1 cellular context compared by ENCODE assay signal in the genomic region with DNA sequence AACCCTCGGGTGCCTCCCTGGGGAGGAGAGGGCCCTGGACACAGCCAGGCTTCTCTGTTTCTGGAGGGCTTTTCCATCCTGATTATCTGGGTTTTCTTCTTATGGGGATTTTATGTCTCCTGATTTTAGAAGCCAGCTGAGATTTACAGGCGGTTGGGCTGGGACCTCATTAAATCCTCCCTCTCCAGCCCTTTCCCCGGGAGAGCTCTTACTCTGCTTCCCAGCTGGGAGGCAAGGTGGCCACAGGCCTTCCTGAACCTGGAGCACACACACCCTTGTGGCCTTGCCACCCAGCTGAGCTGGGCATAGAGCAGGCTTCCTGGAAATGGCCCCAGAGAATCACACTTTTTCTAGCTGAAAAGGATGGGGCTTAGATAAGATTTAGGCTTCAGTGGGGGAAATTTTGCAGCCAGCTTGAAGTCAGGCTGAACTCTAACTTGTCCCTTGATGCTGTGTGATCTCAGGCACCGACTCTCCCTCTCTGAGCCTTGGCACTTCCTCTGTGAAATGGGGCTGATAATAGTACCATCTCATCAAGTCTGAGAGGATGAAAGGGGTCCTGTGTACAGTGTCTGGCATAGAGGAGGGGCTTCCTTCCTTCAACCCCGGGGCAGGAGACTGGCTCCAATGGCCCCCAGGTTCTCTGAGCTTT.
TF ChIP-seq lines count a peak whose summit lies in the region.

No MANE protein-coding gene starts in this region.

TF ChIP-seq in WTC11, 78 proteins besides CTCF, POLR2A, EP300 and RAD21 (continued from another document):
- TF ChIP-seq, protein P1, sequence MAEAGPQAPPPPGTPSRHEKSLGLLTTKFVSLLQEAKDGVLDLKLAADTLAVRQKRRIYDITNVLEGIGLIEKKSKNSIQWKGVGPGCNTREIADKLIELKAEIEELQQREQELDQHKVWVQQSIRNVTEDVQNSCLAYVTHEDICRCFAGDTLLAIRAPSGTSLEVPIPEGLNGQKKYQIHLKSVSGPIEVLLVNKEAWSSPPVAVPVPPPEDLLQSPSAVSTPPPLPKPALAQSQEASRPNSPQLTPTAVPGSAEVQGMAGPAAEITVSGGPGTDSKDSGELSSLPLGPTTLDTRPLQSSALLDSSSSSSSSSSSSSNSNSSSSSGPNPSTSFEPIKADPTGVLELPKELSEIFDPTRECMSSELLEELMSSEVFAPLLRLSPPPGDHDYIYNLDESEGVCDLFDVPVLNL (CRISPR knock-in tag; IDR thresholded peaks at IDR 0.05; ENCODE audit: borderline replicate concordance, low read depth), result no peak
- TF ChIP-seq, protein P2, sequence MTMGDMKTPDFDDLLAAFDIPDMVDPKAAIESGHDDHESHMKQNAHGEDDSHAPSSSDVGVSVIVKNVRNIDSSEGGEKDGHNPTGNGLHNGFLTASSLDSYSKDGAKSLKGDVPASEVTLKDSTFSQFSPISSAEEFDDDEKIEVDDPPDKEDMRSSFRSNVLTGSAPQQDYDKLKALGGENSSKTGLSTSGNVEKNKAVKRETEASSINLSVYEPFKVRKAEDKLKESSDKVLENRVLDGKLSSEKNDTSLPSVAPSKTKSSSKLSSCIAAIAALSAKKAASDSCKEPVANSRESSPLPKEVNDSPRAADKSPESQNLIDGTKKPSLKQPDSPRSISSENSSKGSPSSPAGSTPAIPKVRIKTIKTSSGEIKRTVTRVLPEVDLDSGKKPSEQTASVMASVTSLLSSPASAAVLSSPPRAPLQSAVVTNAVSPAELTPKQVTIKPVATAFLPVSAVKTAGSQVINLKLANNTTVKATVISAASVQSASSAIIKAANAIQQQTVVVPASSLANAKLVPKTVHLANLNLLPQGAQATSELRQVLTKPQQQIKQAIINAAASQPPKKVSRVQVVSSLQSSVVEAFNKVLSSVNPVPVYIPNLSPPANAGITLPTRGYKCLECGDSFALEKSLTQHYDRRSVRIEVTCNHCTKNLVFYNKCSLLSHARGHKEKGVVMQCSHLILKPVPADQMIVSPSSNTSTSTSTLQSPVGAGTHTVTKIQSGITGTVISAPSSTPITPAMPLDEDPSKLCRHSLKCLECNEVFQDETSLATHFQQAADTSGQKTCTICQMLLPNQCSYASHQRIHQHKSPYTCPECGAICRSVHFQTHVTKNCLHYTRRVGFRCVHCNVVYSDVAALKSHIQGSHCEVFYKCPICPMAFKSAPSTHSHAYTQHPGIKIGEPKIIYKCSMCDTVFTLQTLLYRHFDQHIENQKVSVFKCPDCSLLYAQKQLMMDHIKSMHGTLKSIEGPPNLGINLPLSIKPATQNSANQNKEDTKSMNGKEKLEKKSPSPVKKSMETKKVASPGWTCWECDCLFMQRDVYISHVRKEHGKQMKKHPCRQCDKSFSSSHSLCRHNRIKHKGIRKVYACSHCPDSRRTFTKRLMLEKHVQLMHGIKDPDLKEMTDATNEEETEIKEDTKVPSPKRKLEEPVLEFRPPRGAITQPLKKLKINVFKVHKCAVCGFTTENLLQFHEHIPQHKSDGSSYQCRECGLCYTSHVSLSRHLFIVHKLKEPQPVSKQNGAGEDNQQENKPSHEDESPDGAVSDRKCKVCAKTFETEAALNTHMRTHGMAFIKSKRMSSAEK (CRISPR knock-in tag; IDR thresholded peaks at IDR 0.05; ENCODE audit: borderline replicate concordance), result no peak
- TF ChIP-seq, protein P3, sequence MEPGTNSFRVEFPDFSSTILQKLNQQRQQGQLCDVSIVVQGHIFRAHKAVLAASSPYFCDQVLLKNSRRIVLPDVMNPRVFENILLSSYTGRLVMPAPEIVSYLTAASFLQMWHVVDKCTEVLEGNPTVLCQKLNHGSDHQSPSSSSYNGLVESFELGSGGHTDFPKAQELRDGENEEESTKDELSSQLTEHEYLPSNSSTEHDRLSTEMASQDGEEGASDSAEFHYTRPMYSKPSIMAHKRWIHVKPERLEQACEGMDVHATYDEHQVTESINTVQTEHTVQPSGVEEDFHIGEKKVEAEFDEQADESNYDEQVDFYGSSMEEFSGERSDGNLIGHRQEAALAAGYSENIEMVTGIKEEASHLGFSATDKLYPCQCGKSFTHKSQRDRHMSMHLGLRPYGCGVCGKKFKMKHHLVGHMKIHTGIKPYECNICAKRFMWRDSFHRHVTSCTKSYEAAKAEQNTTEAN (CRISPR knock-in tag; IDR thresholded peaks at IDR 0.05), result no peak
- TF ChIP-seq, protein P4, sequence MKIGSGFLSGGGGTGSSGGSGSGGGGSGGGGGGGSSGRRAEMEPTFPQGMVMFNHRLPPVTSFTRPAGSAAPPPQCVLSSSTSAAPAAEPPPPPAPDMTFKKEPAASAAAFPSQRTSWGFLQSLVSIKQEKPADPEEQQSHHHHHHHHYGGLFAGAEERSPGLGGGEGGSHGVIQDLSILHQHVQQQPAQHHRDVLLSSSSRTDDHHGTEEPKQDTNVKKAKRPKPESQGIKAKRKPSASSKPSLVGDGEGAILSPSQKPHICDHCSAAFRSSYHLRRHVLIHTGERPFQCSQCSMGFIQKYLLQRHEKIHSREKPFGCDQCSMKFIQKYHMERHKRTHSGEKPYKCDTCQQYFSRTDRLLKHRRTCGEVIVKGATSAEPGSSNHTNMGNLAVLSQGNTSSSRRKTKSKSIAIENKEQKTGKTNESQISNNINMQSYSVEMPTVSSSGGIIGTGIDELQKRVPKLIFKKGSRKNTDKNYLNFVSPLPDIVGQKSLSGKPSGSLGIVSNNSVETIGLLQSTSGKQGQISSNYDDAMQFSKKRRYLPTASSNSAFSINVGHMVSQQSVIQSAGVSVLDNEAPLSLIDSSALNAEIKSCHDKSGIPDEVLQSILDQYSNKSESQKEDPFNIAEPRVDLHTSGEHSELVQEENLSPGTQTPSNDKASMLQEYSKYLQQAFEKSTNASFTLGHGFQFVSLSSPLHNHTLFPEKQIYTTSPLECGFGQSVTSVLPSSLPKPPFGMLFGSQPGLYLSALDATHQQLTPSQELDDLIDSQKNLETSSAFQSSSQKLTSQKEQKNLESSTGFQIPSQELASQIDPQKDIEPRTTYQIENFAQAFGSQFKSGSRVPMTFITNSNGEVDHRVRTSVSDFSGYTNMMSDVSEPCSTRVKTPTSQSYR (CRISPR knock-in tag; IDR thresholded peaks at IDR 0.05), result no peak
